9 cellular contexts compared by ENCODE assay signal in the genomic region with DNA sequence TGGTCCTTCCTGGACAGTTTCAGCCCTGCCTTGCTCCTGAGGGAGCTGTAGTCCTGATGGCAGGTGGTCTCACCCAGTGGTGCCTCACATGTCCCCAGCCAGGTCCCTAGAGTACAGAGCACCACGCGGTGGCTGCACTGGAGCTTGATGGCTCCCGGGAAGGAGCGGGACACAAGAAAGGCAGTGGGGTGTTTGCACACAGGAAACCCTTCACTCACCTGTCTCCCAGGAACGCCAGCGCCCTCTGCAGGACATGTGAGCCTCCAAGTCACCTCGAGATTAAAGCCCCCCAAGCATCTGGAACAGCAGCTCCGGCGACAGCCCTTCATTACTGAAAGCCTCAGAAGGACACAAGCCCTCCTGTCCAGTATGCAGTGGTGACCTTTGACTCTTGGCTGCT. TPM values are rescaled to one million over a fixed set of nuclear protein-coding genes. Genes with fewer than 3 reads are reported as not detected.
A peak's percentile ranks its signal among the peaks of the same experiment; 100 is the strongest.
DNase-seq lines count a peak whose midpoint lies in the region; ATAC-seq, FAIRE-seq and TF ChIP-seq lines count a peak whose summit lies in the region.
"Had no signal": no experiment of that assay in that cellular context is flagged by ENCODE, and none has a peak within 500 bp of the region (broad histone marks: within the 10 kb centered on the region; RNA-seq: fewer than 3 reads in every experiment).

No MANE protein-coding gene starts in this region.

- TF ChIP-seq POLR2A in H54 (IDR thresholded peaks at IDR 0.05; ENCODE audit: low read depth, low read length): no peak

- no peak for FAIRE-seq in H54 (lab: Jason Lieb, UNC)

- no peak overlapping the region for H3K4me3 ChIP-seq in fibroblast of mammary gland (ENCODE audit: control insufficient read depth, low read depth, low read length)

- peak; percentile 40 for TF ChIP-seq CTCF in fibroblast of mammary gland (conservative IDR thresholded peaks at IDR 0.05; ENCODE audit: control insufficient read depth, insufficient read depth, low read depth, low read length)

- DNase-seq in CD1c-positive myeloid dendritic cell (ENCODE audit: extremely low spot score) (peak; percentile 34), H54 (ENCODE audit: insufficient read length, low spot score) (peak; percentile 67), SK-N-DZ (ENCODE audit: low spot score) (peak; percentile 45), fibroblast of mammary gland (ENCODE audit: low read depth) (peak; percentile 21)

- ATAC-seq in esophagus mucosa: no peak
- no peak for ATAC-seq in GM19395 (IDR thresholded peaks at IDR 0.05; ENCODE audit: unreplicated experiment)
- ATAC-seq in HG03521 (IDR thresholded peaks at IDR 0.05; ENCODE audit: unreplicated experiment): no peak
- no peak for ATAC-seq in HG03095 (IDR thresholded peaks at IDR 0.05; ENCODE audit: unreplicated experiment)
- ATAC-seq: stimulated activated effector memory CD8-positive, alpha-beta T cell treated with anti-CD3 and anti-CD28 coated beads, Interleukin-12 subunit alpha, Interleukin-12 subunit beta, amount 100 ng/mL, for 72 hours had no signal

RNA-seq across cellular contexts. Expression of a gene that starts 19.9 kb away (rescaled TPM):
- polyA plus RNA-seq in SK-N-DZ (2014; cell fraction: cytosol; rRNA removed): 18.3 and 20.8 TPM in 2 replicates
- polyA plus RNA-seq in SK-N-DZ (2014; cell fraction: nucleus; rRNA removed): 20.0 and 24.9 TPM in 2 replicates
- total RNA-seq in esophagus mucosa: 32.6 TPM

RNA-seq across cellular contexts. Expression of a gene that starts 43.5 kb away (rescaled TPM):
- polyA plus RNA-seq in SK-N-DZ (2014; cell fraction: cytosol; rRNA removed): not detected in 2 replicates
- not detected in 2 replicates for polyA plus RNA-seq in SK-N-DZ (2014; cell fraction: nucleus; rRNA removed)
- 7.0 TPM for total RNA-seq in esophagus mucosa
